In the genomic region with DNA sequence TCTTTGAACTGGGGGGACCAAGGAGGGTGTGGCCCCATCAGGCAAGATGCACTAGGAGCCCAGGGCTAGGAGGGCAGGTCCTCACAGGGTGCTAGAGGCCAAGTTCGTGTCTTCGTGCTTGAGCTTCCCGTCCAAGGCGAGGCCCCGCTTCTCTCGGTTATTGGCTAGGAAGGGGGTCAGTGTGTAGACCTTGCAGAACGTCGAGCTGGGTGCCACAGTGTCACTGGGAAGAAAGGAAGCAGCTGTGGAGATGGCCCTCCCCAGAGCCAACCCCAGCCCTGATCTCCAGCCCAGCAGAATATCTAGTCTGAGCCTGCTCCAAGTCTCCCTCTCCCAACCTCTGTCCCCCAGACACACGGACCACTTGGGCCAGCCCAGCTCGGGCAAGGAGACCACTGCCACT, we compare ENCODE assay signal across 15 cellular contexts. TPM values are rescaled to one million over a fixed set of nuclear protein-coding genes. Genes with fewer than 3 reads are reported as not detected.
DNase-seq lines count a peak whose midpoint lies in the region; ATAC-seq and TF ChIP-seq lines count a peak whose summit lies in the region.
"Had no signal": no experiment of that assay in that cellular context is flagged by ENCODE, and none has a peak within 500 bp of the region (broad histone marks: within the 10 kb centered on the region; RNA-seq: fewer than 3 reads in every experiment).

No MANE protein-coding gene starts in this region.

- no peaks in the 10 kb centered on the region for H3K27me3 Mint-ChIP-seq in activated CD8-positive, alpha-beta memory T cell treated with anti-CD3 and anti-CD28 coated beads, Interleukin-2, amount 10 ng/mL, durations not matched to agents 7 days and 5 days
- no peaks in the 10 kb centered on the region for H3K27me3 Mint-ChIP-seq in CD8-positive, alpha-beta memory T cell
- peaks cover 9% of the 10 kb centered on the region for H3K27me3 Mint-ChIP-seq in endothelial cell (ENCODE audit: unreplicated experiment)

- peaks cover 17% of the 10 kb centered on the region for H3K36me3 Mint-ChIP-seq in activated CD8-positive, alpha-beta memory T cell treated with anti-CD3 and anti-CD28 coated beads, Interleukin-2, amount 10 ng/mL, durations not matched to agents 7 days and 5 days
- H3K36me3 Mint-ChIP-seq in CD8-positive, alpha-beta memory T cell = peaks cover 16 to 29% (median 17%) of the 10 kb centered on the region in 3 donors
- H3K36me3 Mint-ChIP-seq in endothelial cell (ENCODE audit: low read depth, unreplicated experiment) = peaks cover 53% of the 10 kb centered on the region
- no peaks in the 10 kb centered on the region for H3K36me3 Mint-ChIP-seq in stimulated activated effector memory CD8-positive, alpha-beta T cell treated with anti-CD3 and anti-CD28 coated beads, Interleukin-12 subunit alpha, Interleukin-12 subunit beta, amount 100 ng/mL, for 72 hours

- CTCF ChIA-PET in activated CD8-positive, alpha-beta memory T cell treated with anti-CD3 and anti-CD28 coated beads, Interleukin-2, amount 10 ng/mL, durations not matched to agents 7 days and 5 days (lab: Charles Lee) = interaction anchor here (1.2 to 15.4 kb wide), 5 partner anchors 25 to 131 kb away, joined by 3 to 380 read pairs (median 19); no protein-coding TSS in a partner anchor
- CTCF ChIA-PET in CD8-positive, alpha-beta memory T cell (lab: Charles Lee) = interaction anchor here (0.9 to 16.2 kb wide), 8 partner anchors 12 to 252 kb away, joined by 3 to 325 read pairs (median 6); partner anchors contain the start of gene TPBGL

- TF ChIP-seq CTCF in endothelial cell (IDR thresholded peaks at IDR 0.05; ENCODE audit: unreplicated experiment) = no peak
- no peak for TF ChIP-seq CTCF in left lung (IDR thresholded peaks at IDR 0.05)

- H3K4me3 ChIP-seq in CD8-positive, alpha-beta memory T cell (ENCODE audit: low read length) = no peak overlapping the region
- no peak overlapping the region for H3K4me3 ChIP-seq in left lung
- H3K4me3 ChIP-seq: uterus had no signal

- H3K36me3 ChIP-seq in CD8-positive, alpha-beta memory T cell (ENCODE audit: insufficient read depth, low read length) = peaks cover 8% of the 10 kb centered on the region
- H3K36me3 ChIP-seq in left lung = peaks cover 0 to 98% of the 10 kb centered on the region in 2 donors
- H3K36me3 ChIP-seq: uterus had no signal

- peaks cover 74% of the 10 kb centered on the region for H3K4me1 ChIP-seq in CD8-positive, alpha-beta memory T cell (ENCODE audit: insufficient read depth, low read length)
- peaks cover 0 to 16% of the 10 kb centered on the region in 2 donors for H3K4me1 ChIP-seq in left lung
- H3K4me1 ChIP-seq: uterus had no signal

- no peak for ATAC-seq in activated CD8-positive, alpha-beta memory T cell treated with anti-CD3 and anti-CD28 coated beads, Interleukin-2, amount 10 ng/mL, durations not matched to agents 7 days and 5 days
- ATAC-seq in stimulated activated effector memory CD8-positive, alpha-beta T cell treated with anti-CD3 and anti-CD28 coated beads, Interleukin-12 subunit alpha, Interleukin-12 subunit beta, amount 100 ng/mL, for 72 hours = no peak
- ATAC-seq in left lung = no peak
- ATAC-seq: activated T-cell treated with anti-CD3 and anti-CD28 coated beads, Interleukin-2, amount 50 U/mL, for 4 hours; SK-N-SH treated with all-trans-retinoic acid at 6 μM for 48 hours had no signal

- POLR2A ChIA-PET in CD8-positive, alpha-beta memory T cell (lab: Charles Lee) = interaction anchor here (0.7 kb wide), 1 partner anchor 65 kb away, joined by 7 read pairs; no protein-coding TSS in a partner anchor

- H3K27me3 ChIP-seq in CD8-positive, alpha-beta memory T cell (ENCODE audit: insufficient read depth, low read length, poor library complexity, severe bottlenecking) = no peaks in the 10 kb centered on the region
- H3K27me3 ChIP-seq in left lung = no peaks in the 10 kb centered on the region
- H3K27me3 ChIP-seq: uterus had no signal

- intact Hi-C loops in left lung (cut with DNase I) = no loop called here

- H3K27ac ChIP-seq in CD8-positive, alpha-beta memory T cell (ENCODE audit: low read depth, low read length) = no peak overlapping the region
- peak overlapping the region in 1 of 2 donors; percentile 75 for H3K27ac ChIP-seq in left lung
- H3K27ac ChIP-seq: uterus had no signal

- H3K4me1 Mint-ChIP-seq in activated CD8-positive, alpha-beta memory T cell treated with anti-CD3 and anti-CD28 coated beads, Interleukin-2, amount 10 ng/mL, durations not matched to agents 7 days and 5 days = peaks cover 29% of the 10 kb centered on the region
- H3K4me1 Mint-ChIP-seq in CD8-positive, alpha-beta memory T cell = peaks cover 49 to 65% (median 59%) of the 10 kb centered on the region in 3 donors
- H3K4me1 Mint-ChIP-seq in endothelial cell (ENCODE audit: unreplicated experiment) = peaks cover 22% of the 10 kb centered on the region
- H3K4me1 Mint-ChIP-seq in stimulated activated effector memory CD8-positive, alpha-beta T cell treated with anti-CD3 and anti-CD28 coated beads, Interleukin-12 subunit alpha, Interleukin-12 subunit beta, amount 100 ng/mL, for 72 hours = peaks cover 45% of the 10 kb centered on the region

- H3K9me3 ChIP-seq in CD8-positive, alpha-beta memory T cell (ENCODE audit: low read length) = no peaks in the 10 kb centered on the region
- no peaks in the 10 kb centered on the region for H3K9me3 ChIP-seq in left lung
- H3K9me3 ChIP-seq: uterus had no signal

- H3K4me3 Mint-ChIP-seq in activated CD8-positive, alpha-beta memory T cell treated with anti-CD3 and anti-CD28 coated beads, Interleukin-2, amount 10 ng/mL, durations not matched to agents 7 days and 5 days = no peak overlapping the region
- H3K4me3 Mint-ChIP-seq in CD8-positive, alpha-beta memory T cell = peak overlapping the region in 4 of 7 donors; percentile 3 to 29 (median 6)
- peak overlapping the region; percentile 77 for H3K4me3 Mint-ChIP-seq in endothelial cell (ENCODE audit: unreplicated experiment)
- no peak overlapping the region for H3K4me3 Mint-ChIP-seq in stimulated activated effector memory CD8-positive, alpha-beta T cell treated with anti-CD3 and anti-CD28 coated beads, Interleukin-12 subunit alpha, Interleukin-12 subunit beta, amount 100 ng/mL, for 72 hours
- H3K4me3 Mint-ChIP-seq: activated T-cell treated with anti-CD3 and anti-CD28 coated beads, Interleukin-2, amount 50 U/mL, for 4 hours had no signal

- peak overlapping the region; percentile 56 for H3K27ac Mint-ChIP-seq in activated CD8-positive, alpha-beta memory T cell treated with anti-CD3 and anti-CD28 coated beads, Interleukin-2, amount 10 ng/mL, durations not matched to agents 7 days and 5 days
- peak overlapping the region; percentile 68 to 98 (median 90) for H3K27ac Mint-ChIP-seq in CD8-positive, alpha-beta memory T cell
- H3K27ac Mint-ChIP-seq in endothelial cell (ENCODE audit: unreplicated experiment) = no peak overlapping the region
- peak overlapping the region; percentile 98 for H3K27ac Mint-ChIP-seq in stimulated activated effector memory CD8-positive, alpha-beta T cell treated with anti-CD3 and anti-CD28 coated beads, Interleukin-12 subunit alpha, Interleukin-12 subunit beta, amount 100 ng/mL, for 72 hours

- peak; percentile 39 for DNase-seq in activated CD8-positive, alpha-beta memory T cell treated with anti-CD3 and anti-CD28 coated beads, Interleukin-2, amount 10 ng/mL, durations not matched to agents 7 days and 5 days
- DNase-seq in activated CD8-positive, alpha-beta memory T cell treated with anti-CD3 and anti-CD28 coated beads, Interleukin-2, amount 50 U/mL, for 4 hours = no peak
- peak in 1 of 5 donors; percentile 43 for DNase-seq in CD8-positive, alpha-beta memory T cell
- DNase-seq in endothelial cell (ENCODE audit: low spot score) = no peak
- no peak for DNase-seq in stimulated activated effector memory CD8-positive, alpha-beta T cell treated with anti-CD3 and anti-CD28 coated beads, Interleukin-12 subunit alpha, Interleukin-12 subunit beta, amount 100 ng/mL, for 72 hours (ENCODE audit: low spot score in 2 of 2)
- no peak for DNase-seq in left lung
- no peak for DNase-seq in DMS153 treated with DMSO at 0.1 percent for 48 hours (lab: John Stamatoyannopoulos, UW; ENCODE audit: unreplicated experiment)
- no peak for DNase-seq in kidney glomerular epithelial cell (lab: John Stamatoyannopoulos, UW)
- DNase-seq: activated T-cell treated with anti-CD3 and anti-CD28 coated beads, Interleukin-2, amount 50 U/mL, for 4 hours; cortex of kidney; MV-4-11; NCI-H2081 treated with DMSO at 0.1 percent for 48 hours; occipital lobe had no signal

- no peaks in the 10 kb centered on the region for H3K9me3 Mint-ChIP-seq in activated CD8-positive, alpha-beta memory T cell treated with anti-CD3 and anti-CD28 coated beads, Interleukin-2, amount 10 ng/mL, durations not matched to agents 7 days and 5 days (ENCODE audit: low read depth)
- no peaks in the 10 kb centered on the region for H3K9me3 Mint-ChIP-seq in CD8-positive, alpha-beta memory T cell
- no peaks in the 10 kb centered on the region for H3K9me3 Mint-ChIP-seq in endothelial cell (ENCODE audit: unreplicated experiment)
- no peaks in the 10 kb centered on the region for H3K9me3 Mint-ChIP-seq in stimulated activated effector memory CD8-positive, alpha-beta T cell treated with anti-CD3 and anti-CD28 coated beads, Interleukin-12 subunit alpha, Interleukin-12 subunit beta, amount 100 ng/mL, for 72 hours
- H3K9me3 Mint-ChIP-seq: activated T-cell treated with anti-CD3 and anti-CD28 coated beads, Interleukin-2, amount 50 U/mL, for 4 hours had no signal

RNA-seq across cellular contexts. Expression of gene TPBGL, which starts 33.4 kb away (rescaled TPM):
- under 1 TPM; 0.07 to 0.15 TPM for total RNA-seq in activated CD8-positive, alpha-beta memory T cell treated with anti-CD3 and anti-CD28 coated beads, Interleukin-2, amount 10 ng/mL, durations not matched to agents 7 days and 5 days
- total RNA-seq in CD8-positive, alpha-beta memory T cell = under 1 TPM in 1 of 2 experiments, not detected in 1; 0.09 TPM
- polyA plus RNA-seq in CD8-positive, alpha-beta memory T cell = 0.23 TPM
- 7.0 TPM for total RNA-seq in endothelial cell (ENCODE audit: unreplicated experiment)
- 1 to 10 TPM in 1 of 2 donors, under 1 TPM in 1; 0.70 to 1.3 TPM for total RNA-seq in left lung

Comparison
In these comparisons a context has a peak if more than half of its experiments do, and no peak if none do; other contexts are left out.
1. H3K4me3 Mint-ChIP-seq: peak in CD8-positive, alpha-beta memory T cell (4 of 7) and endothelial cell (single experiment); none in activated CD8-positive, alpha-beta memory T cell treated with anti-CD3 and anti-CD28 coated beads, Interleukin-2, amount 10 ng/mL, durations not matched to agents 7 days and 5 days (single experiment) and stimulated activated effector memory CD8-positive, alpha-beta T cell treated with anti-CD3 and anti-CD28 coated beads, Interleukin-12 subunit alpha, Interleukin-12 subunit beta, amount 100 ng/mL, for 72 hours (single experiment).